In genomic region chr11:92449222-92449621, GRCh38 we compare ENCODE assay signal across 23 cellular contexts.
"Had no signal": no experiment of that assay in that cellular context is flagged by ENCODE, and none has a peak within 500 bp of the region (broad histone marks: within the 10 kb centered on the region; RNA-seq: fewer than 3 reads in every experiment).

No MANE protein-coding gene starts in this region.

- FAIRE-seq: RCC 7860 had no signal

- H3K4me3 ChIP-seq: PC-9 had no signal

- H3K36me3 ChIP-seq: WERI-Rb-1 had no signal

- H3K4me2 ChIP-seq: PC-9 had no signal

- H3K27ac ChIP-seq: PC-9, WERI-Rb-1 had no signal

- DNase-seq: activated CD4-positive, alpha-beta T cell treated with anti-CD3 and anti-CD28 coated beads, Interleukin-2, amount 10 ng/mL, durations not matched to agents 24 days and 14 days; activated CD4-positive, alpha-beta T cell treated with anti-CD3 and anti-CD28 coated beads, Interleukin-2, amount 50 U/mL, for 4 hours; activated CD8-positive, alpha-beta T cell treated with anti-CD3 and anti-CD28 coated beads, Interleukin-2, amount 10 ng/mL, durations not matched to agents 7 days and 5 days; activated naive CD4-positive, alpha-beta T cell treated with anti-CD3 and anti-CD28 coated beads, Interleukin-2, amount 10 ng/mL, durations not matched to agents 7 days and 5 days; activated naive CD8-positive, alpha-beta T cell treated with anti-CD3 and anti-CD28 coated beads, Interleukin-2, amount 50 U/mL, for 24 hours; activated T-cell treated with anti-CD3 and anti-CD28 coated beads, Interleukin-2, amount 50 U/mL, for 24 hours; anterior cingulate cortex; central memory CD4-positive, alpha-beta T cell; NCI-H1092 treated with DMSO at 0.1 percent for 48 hours; NCI-H1417; NCI-H146; NCI-H187; NCI-H2029 treated with DMSO at 0.1 percent for 48 hours; NCI-H2107; NCI-H226; NCI-H524 treated with DMSO at 0.1 percent for 48 hours; NCI-H748 treated with DMSO at 0.1 percent for 48 hours; NK-92 treated with Interleukin-12 subunit alpha and Interleukin-12 subunit beta, amount 100 ng/mL, for 24 hours; Right ventricle myocardium superior; T1000; WERI-Rb-1 had no signal

- H2AFZ ChIP-seq: PC-9 had no signal
